In the genomic region with DNA sequence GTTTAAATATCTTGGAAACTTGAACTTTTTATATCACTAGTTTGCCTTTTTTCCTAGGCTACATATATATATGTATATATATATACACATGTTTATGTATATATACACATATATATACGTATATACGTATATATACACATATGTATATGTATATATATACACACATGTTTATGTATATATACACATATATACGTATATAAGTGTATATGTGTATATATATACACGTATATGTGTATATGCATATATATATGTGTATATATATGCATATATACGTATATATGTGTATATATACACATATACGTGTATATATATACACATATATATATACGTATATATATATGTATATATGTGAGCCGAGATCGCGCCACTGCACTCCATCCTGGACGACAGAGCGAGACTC, we compare ENCODE assay signal across 17 cellular contexts.
"Had no signal": no experiment of that assay in that cellular context is flagged by ENCODE, and none has a peak within 500 bp of the region (broad histone marks: within the 10 kb centered on the region; RNA-seq: fewer than 3 reads in every experiment).

No MANE protein-coding gene starts in this region.

- FAIRE-seq: astrocyte, TTC549 had no signal

- DNase-seq: activated B cell treated with CpG ODN at 0.5 μM for 24 hours; activated CD4-positive, alpha-beta T cell treated with anti-CD3 and anti-CD28 coated beads for 1 hour; activated CD4-positive, alpha-beta T cell treated with anti-CD3 and anti-CD28 coated beads, Interleukin-2, amount 10 ng/mL, durations not matched to agents 24 days and 14 days; amygdala; Karpas-422; MM.1S; NCI-H1105; NCI-H1436; NCI-H1694 treated with DMSO at 0.1 percent for 48 hours; NCI-H2029 treated with DMSO at 0.1 percent for 48 hours; NCI-H510A treated with DMSO at 0.1 percent for 48 hours; NCI-H69; NK-92 treated with Interleukin-12 subunit alpha and Interleukin-12 subunit beta, amount 100 ng/mL, for 24 hours; SHP77 treated with DMSO at 0.1 percent for 48 hours; T-helper 9 cell had no signal
